In the genomic region with DNA sequence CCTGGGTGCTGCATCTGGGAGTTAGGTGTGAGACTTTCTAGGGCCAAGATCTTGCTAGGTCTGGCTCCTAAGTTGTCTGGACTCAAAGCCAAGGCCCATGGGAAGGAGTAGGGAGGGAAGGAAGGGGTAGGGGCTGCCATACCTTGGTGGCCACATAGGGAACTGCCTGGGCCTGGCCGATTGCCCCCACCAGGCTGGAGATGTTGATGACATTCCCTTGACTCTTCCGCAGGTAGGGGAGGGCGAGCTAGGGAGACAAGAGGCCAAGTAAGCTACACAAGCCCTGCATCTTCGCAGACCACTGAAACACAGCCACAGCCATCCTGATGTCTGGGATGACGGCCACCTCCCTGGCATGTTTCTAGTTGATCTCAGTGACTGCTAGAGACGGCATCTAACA, we compare ENCODE assay signal across 1 cellular context.
TF ChIP-seq lines count a peak whose summit lies in the region.

No MANE protein-coding gene starts in this region.

TF ChIP-seq in K562, 482 proteins besides CTCF, POLR2A, EP300 and RAD21:
- TF ChIP-seq XRCC5 (IDR thresholded peaks at IDR 0.05; ENCODE audit: low read depth, low read length) (no peak), DNMT1 (IDR thresholded peaks at IDR 0.05) (no peak), TEAD4 (IDR thresholded peaks at IDR 0.05; ENCODE audit: low read length) (no peak), TEAD4 (CRISPR knock-in tag; IDR thresholded peaks at IDR 0.05; ENCODE audit: borderline replicate concordance) (0 out of 2 replicates have a peak, but pooled peaks have one; percentile 24)
